6 cellular contexts compared by ENCODE assay signal in genomic region chr4:82403725-82404124, GRCh38.
"Had no signal": no experiment of that assay in that cellular context is flagged by ENCODE, and none has a peak within 500 bp of the region (broad histone marks: within the 10 kb centered on the region; RNA-seq: fewer than 3 reads in every experiment).

No MANE protein-coding gene starts in this region.

- H3K9me3 Mint-ChIP-seq: GM23338, H9, IgD-negative memory B cell had no signal

- H3K27ac Mint-ChIP-seq: GM23338, H9, IgD-negative memory B cell had no signal

- H3K4me3 Mint-ChIP-seq: GM23338, H9, IgD-negative memory B cell had no signal

- DNase-seq: H9, HCEC 1CT had no signal

- H3K4me2 ChIP-seq: GM23338 had no signal

- H3K4me1 Mint-ChIP-seq: GM23338, H9 had no signal

- H2AFZ ChIP-seq: GM23338 had no signal

- H3K4me3 ChIP-seq: GM23338 had no signal

- H3K27ac ChIP-seq: HL-60 had no signal

- ATAC-seq: GM23338, HepG2 had no signal
